ENCODE assay signal across 8 cellular contexts in genomic region chr18:3525870-3526420, GRCh38.
DNase-seq lines count a peak whose midpoint lies in the region; ATAC-seq and TF ChIP-seq lines count a peak whose summit lies in the region.

No MANE protein-coding gene starts in this region.

- peaks cover 3 to 8% of the 10 kb centered on the region in 2 donors for H3K36me3 Mint-ChIP-seq in activated T-cell treated with anti-CD3 and anti-CD28 coated beads, Interleukin-2, amount 50 U/mL, for 72 hours (ENCODE audit: insufficient read depth in 2 of 2)

- no peak for TF ChIP-seq CTCF in mucosa of descending colon (IDR thresholded peaks at IDR 0.05)

- H3K27ac Mint-ChIP-seq in activated T-cell treated with anti-CD3 and anti-CD28 coated beads, Interleukin-2, amount 50 U/mL, for 72 hours: no peak overlapping the region

- peak overlapping the region; percentile 48 to 68 for H3K4me3 Mint-ChIP-seq in activated T-cell treated with anti-CD3 and anti-CD28 coated beads, Interleukin-2, amount 50 U/mL, for 72 hours

- H3K4me1 Mint-ChIP-seq in activated T-cell treated with anti-CD3 and anti-CD28 coated beads, Interleukin-2, amount 50 U/mL, for 72 hours (ENCODE audit: low read depth): peaks cover 24% of the 10 kb centered on the region

- H3K36me3 ChIP-seq in mucosa of descending colon (ENCODE audit: low read depth): no peaks in the 10 kb centered on the region

- peaks cover 0 to 4% of the 10 kb centered on the region in 2 donors for H3K9me3 Mint-ChIP-seq in activated T-cell treated with anti-CD3 and anti-CD28 coated beads, Interleukin-2, amount 50 U/mL, for 72 hours

- H3K4me3 ChIP-seq in mucosa of descending colon: no peak overlapping the region

- peak; percentile 2 for DNase-seq in activated T-cell treated with anti-CD3 and anti-CD28 coated beads for 1 hour (ENCODE audit: low read depth)
- DNase-seq in activated T-cell treated with anti-CD3 and anti-CD28 coated beads for 4 hours: no peak
- peak; percentile 99 for DNase-seq in NCI-H69 (lab: John Stamatoyannopoulos, UW)
- peak; percentile 50 to 54 for DNase-seq in activated T-cell treated with anti-CD3 and anti-CD28 coated beads, Interleukin-2, amount 50 U/mL, for 72 hours
- DNase-seq in mucosa of descending colon: peak in 1 of 3 donors; percentile 32
- DNase-seq in NCI-H1105 treated with DMSO at 0.1 percent for 48 hours (lab: John Stamatoyannopoulos, UW): no peak

- intact Hi-C loops in mucosa of descending colon (cut with DNase I, micrococcal nuclease): no loop called here

- peaks cover 9% of the 10 kb centered on the region for H3K27me3 Mint-ChIP-seq in activated T-cell treated with anti-CD3 and anti-CD28 coated beads, Interleukin-2, amount 50 U/mL, for 72 hours (ENCODE audit: low read depth)

- ATAC-seq in HG02981 (IDR thresholded peaks at IDR 0.05; ENCODE audit: unreplicated experiment) (peak; percentile 42), mucosa of descending colon (peak; percentile 52), GM18520 (IDR thresholded peaks at IDR 0.05; ENCODE audit: unreplicated experiment) (no peak)
- ATAC-seq in activated T-cell treated with anti-CD3 and anti-CD28 coated beads, Interleukin-2, amount 50 U/mL, for 72 hours (replicated peaks in 1 of 2): peak; percentile 92 to 93

- H3K4me1 ChIP-seq in mucosa of descending colon (ENCODE audit: low read depth): no peaks in the 10 kb centered on the region

- H3K9me3 ChIP-seq in mucosa of descending colon: no peaks in the 10 kb centered on the region

Comparison
In these comparisons a context has a peak if more than half of its experiments do, and no peak if none do; other contexts are left out.
1. DNase-seq: peak in activated T-cell treated with anti-CD3 and anti-CD28 coated beads for 1 hour (single experiment), NCI-H69 (single experiment) and activated T-cell treated with anti-CD3 and anti-CD28 coated beads, Interleukin-2, amount 50 U/mL, for 72 hours (2 of 2); none in activated T-cell treated with anti-CD3 and anti-CD28 coated beads for 4 hours (single experiment) and NCI-H1105 treated with DMSO at 0.1 percent for 48 hours (single experiment).